In genomic region chr7:151008143-151008510, GRCh38 we compare ENCODE assay signal across 9 cellular contexts. TPM values are rescaled to one million over a fixed set of nuclear protein-coding genes. Genes with fewer than 3 reads are reported as not detected.
A peak's percentile ranks its signal among the peaks of the same experiment; 100 is the strongest.
DNase-seq lines count a peak whose midpoint lies in the region; ATAC-seq and TF ChIP-seq lines count a peak whose summit lies in the region.
"Had no signal": no experiment of that assay in that cellular context is flagged by ENCODE, and none has a peak within 500 bp of the region (broad histone marks: within the 10 kb centered on the region; RNA-seq: fewer than 3 reads in every experiment).

No MANE protein-coding gene starts in this region.

- TF ChIP-seq POLR2A in breast epithelium (IDR thresholded peaks at IDR 0.05): no peak

- H3K27ac ChIP-seq in breast epithelium (no peak overlapping the region), iPS-20b (ENCODE audit: low read length) (no peak overlapping the region), thymus (ENCODE audit: low read depth) (peak overlapping the region; percentile 6), tibial artery (no peak overlapping the region)

- CTCF ChIA-PET in MCF 10A (lab: Yijun Ruan, JAX): interaction anchor here (0.7 to 2.3 kb wide), 4 partner anchors 23 to 287 kb away, joined by 3 to 11 read pairs (median 3); no protein-coding TSS in a partner anchor

- H3K9ac ChIP-seq in iPS-20b (ENCODE audit: low read depth, low read length): no peak overlapping the region

- H3K36me3 ChIP-seq in breast epithelium (no peaks in the 10 kb centered on the region), iPS-20b (ENCODE audit: insufficient read depth, low read depth, low read length) (no peaks in the 10 kb centered on the region), thymus (ENCODE audit: control insufficient read depth, insufficient read depth) (no peaks in the 10 kb centered on the region), tibial artery (no peaks in the 10 kb centered on the region)

- no peaks in the 10 kb centered on the region for H3K36me3 Mint-ChIP-seq in MCF 10A (ENCODE audit: insufficient read depth, unreplicated experiment)
- H3K36me3 Mint-ChIP-seq in activated T-cell treated with anti-CD3 and anti-CD28 coated beads, Interleukin-2, amount 50 U/mL, for 72 hours (ENCODE audit: insufficient read depth in 2 of 2): no peaks in the 10 kb centered on the region

- H3K27me3 Mint-ChIP-seq in MCF 10A (ENCODE audit: insufficient read depth, unreplicated experiment): peaks cover 10% of the 10 kb centered on the region
- no peaks in the 10 kb centered on the region for H3K27me3 Mint-ChIP-seq in activated T-cell treated with anti-CD3 and anti-CD28 coated beads, Interleukin-2, amount 50 U/mL, for 72 hours (ENCODE audit: low read depth)

- DNase-seq in breast epithelium (ENCODE audit: low spot score in 2 of 2): no peak
- DNase-seq in MCF 10A (ENCODE audit: unreplicated experiment): no peak
- no peak for DNase-seq in activated T-cell treated with anti-CD3 and anti-CD28 coated beads, Interleukin-2, amount 50 U/mL, for 72 hours
- no peak for DNase-seq in tibial artery
- DNase-seq: PC-3 had no signal

- intact Hi-C loops in breast epithelium (cut with DNase I; ENCODE audit: low total_unique reads): no loop called here
- intact Hi-C loops in MCF 10A (cut with micrococcal nuclease): no loop called here
- intact Hi-C loops in tibial artery (cut with DNase I; ENCODE audit: low total_unique reads): loop anchor here (5.0 kb wide), 1 partner anchor 111 kb away; no protein-coding TSS in a partner anchor

- H3K4me1 Mint-ChIP-seq in MCF 10A (ENCODE audit: insufficient read depth, unreplicated experiment): peaks cover 22% of the 10 kb centered on the region
- H3K4me1 Mint-ChIP-seq in activated T-cell treated with anti-CD3 and anti-CD28 coated beads, Interleukin-2, amount 50 U/mL, for 72 hours (ENCODE audit: low read depth): peaks cover 48% of the 10 kb centered on the region

- H3K4me3 ChIP-seq in breast epithelium (peak overlapping the region in 2 of 3 donors; percentile 34 to 42), iPS-20b (ENCODE audit: low read length) (peak overlapping the region; percentile 11; the same call in 1 of the 2 replicates), thymus (ENCODE audit: low read length) (peak overlapping the region; percentile 32), tibial artery (no peak overlapping the region)

- no peaks in the 10 kb centered on the region for H3K9me3 Mint-ChIP-seq in MCF 10A (ENCODE audit: unreplicated experiment)
- H3K9me3 Mint-ChIP-seq in activated T-cell treated with anti-CD3 and anti-CD28 coated beads, Interleukin-2, amount 50 U/mL, for 72 hours: no peaks in the 10 kb centered on the region

- H3K4me3 Mint-ChIP-seq in MCF 10A (ENCODE audit: unreplicated experiment): no peak overlapping the region
- H3K4me3 Mint-ChIP-seq in activated T-cell treated with anti-CD3 and anti-CD28 coated beads, Interleukin-2, amount 50 U/mL, for 72 hours: peak overlapping the region; percentile 72 to 83

- H3K27ac Mint-ChIP-seq in MCF 10A (ENCODE audit: low read depth, unreplicated experiment): no peak overlapping the region
- H3K27ac Mint-ChIP-seq in activated T-cell treated with anti-CD3 and anti-CD28 coated beads, Interleukin-2, amount 50 U/mL, for 72 hours: peak overlapping the region; percentile 55

- POLR2A ChIA-PET in MCF 10A (lab: Yijun Ruan, JAX): no interaction called here

- H3K27me3 ChIP-seq in breast epithelium (peaks cover 0 to 31% of the 10 kb centered on the region in 2 donors), iPS-20b (ENCODE audit: insufficient read depth, low read length) (peaks cover 10% of the 10 kb centered on the region), thymus (ENCODE audit: control insufficient read depth, insufficient read depth) (peaks cover 9% of the 10 kb centered on the region), tibial artery (peaks cover 0 to 57% of the 10 kb centered on the region in 2 donors)

- WGBS in thymus: 32% methylated on average over 11 of the region's 11 CpGs

- H3K4me1 ChIP-seq in breast epithelium (no peaks in the 10 kb centered on the region), iPS-20b (ENCODE audit: insufficient read depth, low read length) (peaks cover 19% of the 10 kb centered on the region; the same call in 1 of the 2 replicates), thymus (ENCODE audit: control insufficient read depth, insufficient read depth, low read length) (peaks cover 3% of the 10 kb centered on the region), tibial artery (peaks cover 0 to 16% (median 3%) of the 10 kb centered on the region in 4 donors)

- TF ChIP-seq CTCF in breast epithelium (IDR thresholded peaks at IDR 0.05) (no peak), MCF 10A (IDR thresholded peaks at IDR 0.05; ENCODE audit: unreplicated experiment) (no peak), tibial artery (IDR thresholded peaks at IDR 0.05) (no peak)

- BruUV-seq in MCF 10A (replicated peaks; lab: Mats Ljungman, UMichigan): no TSS peak

- peak; percentile 16 to 29 for ATAC-seq in activated T-cell treated with anti-CD3 and anti-CD28 coated beads, Interleukin-2, amount 50 U/mL, for 72 hours (replicated peaks in 1 of 2)
- ATAC-seq in GM21381 (IDR thresholded peaks at IDR 0.05; ENCODE audit: unreplicated experiment) (no peak), GM21619 (IDR thresholded peaks at IDR 0.05; ENCODE audit: unreplicated experiment) (no peak)

- H3K9me3 ChIP-seq in breast epithelium (no peaks in the 10 kb centered on the region), iPS-20b (ENCODE audit: insufficient read depth, low read depth, low read length) (no peaks in the 10 kb centered on the region), thymus (ENCODE audit: control insufficient read depth) (no peaks in the 10 kb centered on the region), tibial artery (no peaks in the 10 kb centered on the region)

RNA-seq across cellular contexts. Expression of gene ATG9B, which starts 16.2 kb away (rescaled TPM):
- total RNA-seq in breast epithelium (1 to 10 TPM in 1 of 3 donors, under 1 TPM in 1, not detected in 1; 0.44 to 2.0 TPM), MCF 10A (2022) (0.12 and 0.29 TPM in 2 replicates)
- 10 to 100 TPM in 1 of 2 donors, 1 to 10 TPM in 1; 9.0 to 10.1 TPM for total RNA-seq in activated T-cell treated with anti-CD3 and anti-CD28 coated beads, Interleukin-2, amount 50 U/mL, for 72 hours
- 8.0 TPM for polyA plus RNA-seq in thymus

RNA-seq across cellular contexts. Expression of gene NOS3, which starts 17.3 kb away (rescaled TPM):
- 10 to 100 TPM in 1 of 3 donors, 1 to 10 TPM in 2; 3.8 to 35.1 (median 5.1) TPM for total RNA-seq in breast epithelium
- 0.20 and 0.30 TPM in 2 replicates for total RNA-seq in MCF 10A (2022)
- total RNA-seq in activated T-cell treated with anti-CD3 and anti-CD28 coated beads, Interleukin-2, amount 50 U/mL, for 72 hours: 1 to 10 TPM; 6.8 to 8.1 TPM
- polyA plus RNA-seq in thymus: 3.0 TPM

RNA-seq across cellular contexts. Expression of gene ABCB8, which starts 20.1 kb away (rescaled TPM):
- total RNA-seq in breast epithelium (10 to 100 TPM; 14.7 to 19.3 (median 17.6) TPM), MCF 10A (2022) (73.4 and 76.1 TPM in 2 replicates)
- 10 to 100 TPM; 46.6 to 49.6 TPM for total RNA-seq in activated T-cell treated with anti-CD3 and anti-CD28 coated beads, Interleukin-2, amount 50 U/mL, for 72 hours
- polyA plus RNA-seq in thymus: 33.8 TPM

RNA-seq across cellular contexts. Expression of gene KCNH2, which starts 30.0 kb away (rescaled TPM):
- total RNA-seq in breast epithelium (under 1 TPM; under 0.01 to 0.29 (median 0.16) TPM), MCF 10A (2022) (0.09 TPM in 1 of 2 replicates, not detected in the other)
- total RNA-seq in activated T-cell treated with anti-CD3 and anti-CD28 coated beads, Interleukin-2, amount 50 U/mL, for 72 hours: under 1 TPM; 0.72 to 0.77 TPM
- polyA plus RNA-seq in thymus: 1.5 TPM

RNA-seq across cellular contexts. Expression of gene ASIC3, which starts 40.2 kb away (rescaled TPM):
- total RNA-seq in breast epithelium: 1 to 10 TPM; 1.3 to 3.3 (median 2.3) TPM
- total RNA-seq in MCF 10A (2022): 3.9 and 8.8 TPM in 2 replicates
- 10 to 100 TPM; 14.4 to 15.7 TPM for total RNA-seq in activated T-cell treated with anti-CD3 and anti-CD28 coated beads, Interleukin-2, amount 50 U/mL, for 72 hours
- 10.6 TPM for polyA plus RNA-seq in thymus

Comparison
In these comparisons a context has a peak if more than half of its experiments do, and no peak if none do; other contexts are left out.
1. H3K4me3 ChIP-seq: peak in breast epithelium (2 of 3), iPS-20b (single experiment) and thymus (single experiment); none in tibial artery (0 of 2).
2. ATAC-seq: peak in activated T-cell treated with anti-CD3 and anti-CD28 coated beads, Interleukin-2, amount 50 U/mL, for 72 hours (2 of 2); none in GM21381 (single experiment) and GM21619 (single experiment).